8 cellular contexts compared by ENCODE assay signal in genomic region chr7:99392659-99393362, GRCh38. TPM values are rescaled to one million over a fixed set of nuclear protein-coding genes. Genes with fewer than 3 reads are reported as not detected.
DNase-seq lines count a peak whose midpoint lies in the region; ATAC-seq, FAIRE-seq and TF ChIP-seq lines count a peak whose summit lies in the region.

No MANE protein-coding gene starts in this region.

- intact Hi-C loops in HepG2 (cut with micrococcal nuclease; ENCODE audit: unreplicated experiment), result no loop called here

- H3K4me2 ChIP-seq in HepG2 (ENCODE audit: low read depth, low read length), result no peak overlapping the region

- no peak for TF ChIP-seq CTCF in HepG2 (CRISPR knock-in tag; IDR thresholded peaks at IDR 0.05)

- DNase-seq in NCI-H1417 (lab: John Stamatoyannopoulos, UW), result peak; percentile 94 to 97 (median 95)
- peak; percentile 73 for DNase-seq in activated CD4-positive, alpha-beta T cell treated with anti-CD3 and anti-CD28 coated beads for 1 hour
- DNase-seq in cerebellar cortex (ENCODE audit: low spot score), result peak; percentile 77
- no peak for DNase-seq in HepG2 (ENCODE audit: low spot score)
- DNase-seq in stimulated activated CD4-positive, alpha-beta T cell treated with anti-CD3 and anti-CD28 coated beads, Interleukin-4, amount 100 ng/mL, for 4 hours, result peak; percentile 73 to 81
- no peak for DNase-seq in GM19239 (ENCODE audit: insufficient read length, low spot score)

- in situ Hi-C loops in HepG2 (cut with HindIII; ENCODE audit: extremely low pct_ligation_motif_present, low pct_unique_long_range_greater_than_20kb), result no loop called here

- no peaks in the 10 kb centered on the region for H3K4me1 ChIP-seq in HepG2 (ENCODE audit: insufficient read depth, low read length)

- no peaks in the 10 kb centered on the region for H3K9me3 ChIP-seq in HepG2 (ENCODE audit: low read length)

- H3K27ac ChIP-seq in HepG2 (ENCODE audit: extremely low read length, insufficient read depth, low read length), result no peak overlapping the region

- CTCF ChIA-PET in HepG2 (lab: Yijun Ruan, JAX; ENCODE audit: low intra/inter-chr PET ratio, low total read pairs), result no interaction called here

- no peak for ATAC-seq in HepG2
- ATAC-seq in GM18520 (IDR thresholded peaks at IDR 0.05; ENCODE audit: unreplicated experiment), result no peak

- no peak for TF ChIP-seq EP300 in HepG2 (IDR thresholded peaks at IDR 0.05; ENCODE audit: low read depth in 2 of 2, low read length in 2 of 2)
- no peak for TF ChIP-seq EP300 in HepG2 (CRISPR knock-in tag; IDR thresholded peaks at IDR 0.05; ENCODE audit: borderline replicate concordance)

- no peak overlapping the region for H3K4me3 ChIP-seq in HepG2 (replicated peaks in 1 of 3; ENCODE audit: insufficient read depth in 1 of 3, low read depth in 2 of 3, low read length in 3 of 3)

- TF ChIP-seq POLR2A in GM19193 (IDR thresholded peaks at IDR 0.05; ENCODE audit: extremely low read depth, insufficient read depth, insufficient read length), result peak; percentile 17
- no peak for TF ChIP-seq POLR2A in HepG2 (IDR thresholded peaks at IDR 0.05; ENCODE audit: insufficient read depth in 1 of 2, low read depth in 2 of 2, low read length in 2 of 2)

- no peak overlapping the region for H2AFZ ChIP-seq in HepG2 (ENCODE audit: low read length)

- TF ChIP-seq RAD21 in HepG2 (CRISPR knock-in tag; IDR thresholded peaks at IDR 0.05), result no peak

- no peaks in the 10 kb centered on the region for H4K20me1 ChIP-seq in HepG2 (ENCODE audit: insufficient read depth, low read length)

- H3K9ac ChIP-seq in HepG2 (ENCODE audit: insufficient read depth, low read depth, low read length), result no peak overlapping the region

- H3K36me3 ChIP-seq in HepG2 (replicated peaks in 1 of 2; ENCODE audit: control insufficient read depth in 1 of 2, insufficient read depth in 2 of 2, low read length in 2 of 2), result peaks cover 25 to 72% of the 10 kb centered on the region in 2 experiments

- no TSS peak for BruUV-seq in HepG2 (replicated peaks; lab: Mats Ljungman, UMichigan)

- POLR2A ChIA-PET in HepG2 (lab: Yijun Ruan, JAX), result interaction anchor here (0.7 kb wide), 1 partner anchor 9 kb away, joined by 3 read pairs; no protein-coding TSS in a partner anchor

- no peaks in the 10 kb centered on the region for H3K27me3 ChIP-seq in HepG2 (ENCODE audit: control insufficient read depth in 1 of 2, insufficient read depth in 2 of 2, low read length in 2 of 2)

- no peaks in the 10 kb centered on the region for H3K79me2 ChIP-seq in HepG2 (ENCODE audit: insufficient read depth, low read length)

- FAIRE-seq in HepG2 (lab: Jason Lieb, UNC), result no peak
- no peak for FAIRE-seq in GM19239 (lab: Jason Lieb, UNC)

- WGBS in HepG2 (ENCODE audit: low lambda C conversion rate), result 97% methylated on average over 68 of the region's 68 CpGs

RNA-seq across cellular contexts. Expression of gene PDAP1, which starts 15.6 kb away (rescaled TPM):
- total RNA-seq in HepG2 (2016; rRNA removed; fragmentation: Illumina TruSeq; extraction: Trizol), result 95.1 and 100 TPM in 2 replicates
- 15.0 and 19.2 TPM in 2 replicates for total RNA-seq in HepG2 (2016; cell fraction: cytosol; rRNA removed; fragmentation: Illumina TruSeq; extraction: Trizol; ENCODE audit: low read depth)
- 90.3 and 105 TPM in 2 replicates for total RNA-seq in HepG2 (2016; cell fraction: insoluble cytoplasmic fraction; rRNA removed; fragmentation: Illumina TruSeq; extraction: Trizol)
- 52.2 and 52.9 TPM in 2 replicates for total RNA-seq in HepG2 (2016; cell fraction: membrane; rRNA removed; fragmentation: Illumina TruSeq; extraction: Trizol)
- total RNA-seq in HepG2 (2016; cell fraction: nucleus; rRNA removed; fragmentation: Illumina TruSeq; extraction: Trizol), result 30.1 and 33.8 TPM in 2 replicates
- 12.8 and 13.0 TPM in 2 replicates for polyA plus RNA-seq in HepG2 (2011; rRNA removed)
- polyA plus RNA-seq in HepG2 (2011; cell fraction: cytosol; rRNA removed), result 19.6 and 25.2 TPM in 2 replicates
- 14.1 and 20.3 TPM in 2 replicates for polyA plus RNA-seq in HepG2 (2011; cell fraction: nucleus; rRNA removed)
- 53.9 and 81.7 TPM in 2 replicates for polyA plus RNA-seq in HepG2 (2012)
- 38.3 and 39.1 TPM in 2 replicates for polyA plus RNA-seq in HepG2 (2016; cell fraction: cytosol; fragmentation: Illumina TruSeq; extraction: Trizol; ENCODE audit: low read depth)
- polyA plus RNA-seq in HepG2 (2016; cell fraction: insoluble cytoplasmic fraction; fragmentation: Illumina TruSeq; extraction: Trizol; ENCODE audit: low read depth), result 158 and 188 TPM in 2 replicates
- 81.7 and 84.4 TPM in 2 replicates for polyA plus RNA-seq in HepG2 (2016; cell fraction: membrane; fragmentation: Illumina TruSeq; extraction: Trizol; ENCODE audit: low read depth)
- 112 and 119 TPM in 2 replicates for polyA plus RNA-seq in HepG2 (2016; cell fraction: nucleus; fragmentation: Illumina TruSeq; extraction: Trizol; ENCODE audit: insufficient read depth, low read depth)
- polyA minus RNA-seq in HepG2 (2011; rRNA and poly(A)+ RNA removed; ENCODE audit: low replicate concordance), result 11.3 and 20.5 TPM in 2 replicates
- 9.1 and 13.5 TPM in 2 replicates for polyA minus RNA-seq in HepG2 (2011; cell fraction: cytosol; rRNA and poly(A)+ RNA removed)
- 5.4 and 7.5 TPM in 2 replicates for polyA minus RNA-seq in HepG2 (2011; cell fraction: nucleus; rRNA and poly(A)+ RNA removed)

RNA-seq across cellular contexts. Expression of gene BUD31, which starts 16.0 kb away (rescaled TPM):
- total RNA-seq in HepG2 (2016; rRNA removed; fragmentation: Illumina TruSeq; extraction: Trizol), result 79.1 and 101 TPM in 2 replicates
- 107 and 126 TPM in 2 replicates for total RNA-seq in HepG2 (2016; cell fraction: cytosol; rRNA removed; fragmentation: Illumina TruSeq; extraction: Trizol; ENCODE audit: low read depth)
- total RNA-seq in HepG2 (2016; cell fraction: insoluble cytoplasmic fraction; rRNA removed; fragmentation: Illumina TruSeq; extraction: Trizol), result 82.3 and 106 TPM in 2 replicates
- total RNA-seq in HepG2 (2016; cell fraction: membrane; rRNA removed; fragmentation: Illumina TruSeq; extraction: Trizol), result 94.8 and 104 TPM in 2 replicates
- 32.8 and 34.3 TPM in 2 replicates for total RNA-seq in HepG2 (2016; cell fraction: nucleus; rRNA removed; fragmentation: Illumina TruSeq; extraction: Trizol)
- polyA plus RNA-seq in HepG2 (2011; rRNA removed), result 29.8 and 35.1 TPM in 2 replicates
- polyA plus RNA-seq in HepG2 (2011; cell fraction: cytosol; rRNA removed), result 28.0 and 29.4 TPM in 2 replicates
- 22.8 and 23.2 TPM in 2 replicates for polyA plus RNA-seq in HepG2 (2011; cell fraction: nucleus; rRNA removed)
- 43.3 and 47.1 TPM in 2 replicates for polyA plus RNA-seq in HepG2 (2012)
- 95.5 and 116 TPM in 2 replicates for polyA plus RNA-seq in HepG2 (2016; cell fraction: cytosol; fragmentation: Illumina TruSeq; extraction: Trizol; ENCODE audit: low read depth)
- polyA plus RNA-seq in HepG2 (2016; cell fraction: insoluble cytoplasmic fraction; fragmentation: Illumina TruSeq; extraction: Trizol; ENCODE audit: low read depth), result 107 and 115 TPM in 2 replicates
- polyA plus RNA-seq in HepG2 (2016; cell fraction: membrane; fragmentation: Illumina TruSeq; extraction: Trizol; ENCODE audit: low read depth), result 80.6 and 97.1 TPM in 2 replicates
- 49.7 and 51.5 TPM in 2 replicates for polyA plus RNA-seq in HepG2 (2016; cell fraction: nucleus; fragmentation: Illumina TruSeq; extraction: Trizol; ENCODE audit: insufficient read depth, low read depth)
- 27.6 and 30.9 TPM in 2 replicates for polyA minus RNA-seq in HepG2 (2011; rRNA and poly(A)+ RNA removed; ENCODE audit: low replicate concordance)
- polyA minus RNA-seq in HepG2 (2011; cell fraction: cytosol; rRNA and poly(A)+ RNA removed), result 16.5 and 20.6 TPM in 2 replicates
- 17.6 and 25.0 TPM in 2 replicates for polyA minus RNA-seq in HepG2 (2011; cell fraction: nucleus; rRNA and poly(A)+ RNA removed)

RNA-seq across cellular contexts. Expression of gene ARPC1B, which starts 18.3 kb away (rescaled TPM):
- 89.1 and 92.2 TPM in 2 replicates for total RNA-seq in HepG2 (2016; rRNA removed; fragmentation: Illumina TruSeq; extraction: Trizol)
- 177 and 178 TPM in 2 replicates for total RNA-seq in HepG2 (2016; cell fraction: cytosol; rRNA removed; fragmentation: Illumina TruSeq; extraction: Trizol; ENCODE audit: low read depth)
- 96.5 and 103 TPM in 2 replicates for total RNA-seq in HepG2 (2016; cell fraction: insoluble cytoplasmic fraction; rRNA removed; fragmentation: Illumina TruSeq; extraction: Trizol)
- total RNA-seq in HepG2 (2016; cell fraction: membrane; rRNA removed; fragmentation: Illumina TruSeq; extraction: Trizol), result 193 and 196 TPM in 2 replicates
- 40.7 and 55.8 TPM in 2 replicates for total RNA-seq in HepG2 (2016; cell fraction: nucleus; rRNA removed; fragmentation: Illumina TruSeq; extraction: Trizol)
- polyA plus RNA-seq in HepG2 (2011; rRNA removed), result 72.9 and 89.3 TPM in 2 replicates
- 96.6 and 133 TPM in 2 replicates for polyA plus RNA-seq in HepG2 (2011; cell fraction: cytosol; rRNA removed)
- 99.1 and 115 TPM in 2 replicates for polyA plus RNA-seq in HepG2 (2011; cell fraction: nucleus; rRNA removed)
- polyA plus RNA-seq in HepG2 (2012), result 36.2 and 88.7 TPM in 2 replicates
- polyA plus RNA-seq in HepG2 (2016; cell fraction: cytosol; fragmentation: Illumina TruSeq; extraction: Trizol; ENCODE audit: low read depth), result 263 and 307 TPM in 2 replicates
- polyA plus RNA-seq in HepG2 (2016; cell fraction: insoluble cytoplasmic fraction; fragmentation: Illumina TruSeq; extraction: Trizol; ENCODE audit: low read depth), result 123 and 124 TPM in 2 replicates
- 224 and 233 TPM in 2 replicates for polyA plus RNA-seq in HepG2 (2016; cell fraction: membrane; fragmentation: Illumina TruSeq; extraction: Trizol; ENCODE audit: low read depth)
- 78.2 and 84.5 TPM in 2 replicates for polyA plus RNA-seq in HepG2 (2016; cell fraction: nucleus; fragmentation: Illumina TruSeq; extraction: Trizol; ENCODE audit: insufficient read depth, low read depth)
- polyA minus RNA-seq in HepG2 (2011; rRNA and poly(A)+ RNA removed; ENCODE audit: low replicate concordance), result 58.7 and 66.9 TPM in 2 replicates
- 37.9 and 45.0 TPM in 2 replicates for polyA minus RNA-seq in HepG2 (2011; cell fraction: cytosol; rRNA and poly(A)+ RNA removed)
- polyA minus RNA-seq in HepG2 (2011; cell fraction: nucleus; rRNA and poly(A)+ RNA removed), result 27.1 and 29.6 TPM in 2 replicates

RNA-seq across cellular contexts. Expression of gene PTCD1, which starts 45.8 kb away (rescaled TPM):
- total RNA-seq in HepG2 (2016; rRNA removed; fragmentation: Illumina TruSeq; extraction: Trizol), result 4.7 and 8.4 TPM in 2 replicates
- total RNA-seq in HepG2 (2016; cell fraction: cytosol; rRNA removed; fragmentation: Illumina TruSeq; extraction: Trizol; ENCODE audit: low read depth), result 1.1 TPM in 2 replicates
- total RNA-seq in HepG2 (2016; cell fraction: insoluble cytoplasmic fraction; rRNA removed; fragmentation: Illumina TruSeq; extraction: Trizol), result 6.6 and 6.9 TPM in 2 replicates
- 2.7 and 3.1 TPM in 2 replicates for total RNA-seq in HepG2 (2016; cell fraction: membrane; rRNA removed; fragmentation: Illumina TruSeq; extraction: Trizol)
- 5.3 and 7.0 TPM in 2 replicates for total RNA-seq in HepG2 (2016; cell fraction: nucleus; rRNA removed; fragmentation: Illumina TruSeq; extraction: Trizol)
- 3.0 and 3.4 TPM in 2 replicates for polyA plus RNA-seq in HepG2 (2011; rRNA removed)
- 2.6 and 3.5 TPM in 2 replicates for polyA plus RNA-seq in HepG2 (2011; cell fraction: cytosol; rRNA removed)
- polyA plus RNA-seq in HepG2 (2011; cell fraction: nucleus; rRNA removed), result 8.7 and 9.3 TPM in 2 replicates
- 2.8 and 4.0 TPM in 2 replicates for polyA plus RNA-seq in HepG2 (2012)
- polyA plus RNA-seq in HepG2 (2016; cell fraction: cytosol; fragmentation: Illumina TruSeq; extraction: Trizol; ENCODE audit: low read depth), result 0.45 and 0.50 TPM in 2 replicates
- 3.6 and 4.2 TPM in 2 replicates for polyA plus RNA-seq in HepG2 (2016; cell fraction: insoluble cytoplasmic fraction; fragmentation: Illumina TruSeq; extraction: Trizol; ENCODE audit: low read depth)
- 1.1 TPM in 2 replicates for polyA plus RNA-seq in HepG2 (2016; cell fraction: membrane; fragmentation: Illumina TruSeq; extraction: Trizol; ENCODE audit: low read depth)
- 7.2 and 7.4 TPM in 2 replicates for polyA plus RNA-seq in HepG2 (2016; cell fraction: nucleus; fragmentation: Illumina TruSeq; extraction: Trizol; ENCODE audit: insufficient read depth, low read depth)
- 4.9 and 6.4 TPM in 2 replicates for polyA minus RNA-seq in HepG2 (2011; rRNA and poly(A)+ RNA removed; ENCODE audit: low replicate concordance)
- 2.3 and 3.4 TPM in 2 replicates for polyA minus RNA-seq in HepG2 (2011; cell fraction: cytosol; rRNA and poly(A)+ RNA removed)
- polyA minus RNA-seq in HepG2 (2011; cell fraction: nucleus; rRNA and poly(A)+ RNA removed), result 3.3 and 5.2 TPM in 2 replicates

RNA-seq across cellular contexts. Expression of gene CPSF4, which starts 45.9 kb away (rescaled TPM):
- total RNA-seq in HepG2 (2016; rRNA removed; fragmentation: Illumina TruSeq; extraction: Trizol), result 44.4 and 49.6 TPM in 2 replicates
- total RNA-seq in HepG2 (2016; cell fraction: cytosol; rRNA removed; fragmentation: Illumina TruSeq; extraction: Trizol; ENCODE audit: low read depth), result 49.0 and 53.5 TPM in 2 replicates
- 45.9 and 53.1 TPM in 2 replicates for total RNA-seq in HepG2 (2016; cell fraction: insoluble cytoplasmic fraction; rRNA removed; fragmentation: Illumina TruSeq; extraction: Trizol)
- total RNA-seq in HepG2 (2016; cell fraction: membrane; rRNA removed; fragmentation: Illumina TruSeq; extraction: Trizol), result 79.7 and 79.9 TPM in 2 replicates
- 37.5 and 41.5 TPM in 2 replicates for total RNA-seq in HepG2 (2016; cell fraction: nucleus; rRNA removed; fragmentation: Illumina TruSeq; extraction: Trizol)
- 34.1 and 46.9 TPM in 2 replicates for polyA plus RNA-seq in HepG2 (2011; rRNA removed)
- 25.3 and 33.9 TPM in 2 replicates for polyA plus RNA-seq in HepG2 (2011; cell fraction: cytosol; rRNA removed)
- polyA plus RNA-seq in HepG2 (2011; cell fraction: nucleus; rRNA removed), result 91.4 and 98.3 TPM in 2 replicates
- 20.7 and 21.6 TPM in 2 replicates for polyA plus RNA-seq in HepG2 (2012)
- polyA plus RNA-seq in HepG2 (2016; cell fraction: cytosol; fragmentation: Illumina TruSeq; extraction: Trizol; ENCODE audit: low read depth), result 59.8 and 60.5 TPM in 2 replicates
- 48.9 and 50.6 TPM in 2 replicates for polyA plus RNA-seq in HepG2 (2016; cell fraction: insoluble cytoplasmic fraction; fragmentation: Illumina TruSeq; extraction: Trizol; ENCODE audit: low read depth)
- polyA plus RNA-seq in HepG2 (2016; cell fraction: membrane; fragmentation: Illumina TruSeq; extraction: Trizol; ENCODE audit: low read depth), result 72.4 and 75.2 TPM in 2 replicates
- 101 and 102 TPM in 2 replicates for polyA plus RNA-seq in HepG2 (2016; cell fraction: nucleus; fragmentation: Illumina TruSeq; extraction: Trizol; ENCODE audit: insufficient read depth, low read depth)
- 50.0 and 95.3 TPM in 2 replicates for polyA minus RNA-seq in HepG2 (2011; rRNA and poly(A)+ RNA removed; ENCODE audit: low replicate concordance)
- 12.8 and 13.5 TPM in 2 replicates for polyA minus RNA-seq in HepG2 (2011; cell fraction: cytosol; rRNA and poly(A)+ RNA removed)
- 36.1 and 37.3 TPM in 2 replicates for polyA minus RNA-seq in HepG2 (2011; cell fraction: nucleus; rRNA and poly(A)+ RNA removed)

Comparison
In these comparisons a context has a peak if more than half of its experiments do, and no peak if none do; other contexts are left out.
1. DNase-seq: peak in NCI-H1417 (3 of 3), activated CD4-positive, alpha-beta T cell treated with anti-CD3 and anti-CD28 coated beads for 1 hour (single experiment), cerebellar cortex (single experiment) and stimulated activated CD4-positive, alpha-beta T cell treated with anti-CD3 and anti-CD28 coated beads, Interleukin-4, amount 100 ng/mL, for 4 hours (2 of 2); none in HepG2 (single experiment) and GM19239 (single experiment).